In genomic region chr6:50818673-50819072, GRCh38 we compare ENCODE assay signal across 15 cellular contexts. TPM values are rescaled to one million over a fixed set of nuclear protein-coding genes. Genes with fewer than 3 reads are reported as not detected.
DNase-seq lines count a peak whose midpoint lies in the region; ATAC-seq and TF ChIP-seq lines count a peak whose summit lies in the region.
"Had no signal": no experiment of that assay in that cellular context is flagged by ENCODE, and none has a peak within 500 bp of the region (broad histone marks: within the 10 kb centered on the region; RNA-seq: fewer than 3 reads in every experiment).

Gene TFAP2B (plus strand): TSS chr6:50818871. CDS start chr6:50818892, 21 bp downstream.

- H2AFZ ChIP-seq in IMR-90 (replicated peaks; ENCODE audit: low read length, poor library complexity) = peak within 1 kb of the TSS; percentile 80

- H3K56ac ChIP-seq in IMR-90 (ENCODE audit: extremely low read depth, insufficient read depth, low read length) = no peak within 1 kb of the TSS

- no peaks in the 10 kb centered on the region for H3K9me1 ChIP-seq in IMR-90 (ENCODE audit: insufficient read depth, low read length)

- H3K4me1 ChIP-seq in IMR-90 (ENCODE audit: control insufficient read depth, insufficient read depth, low read length) (no peaks in the 10 kb centered on the region), subcutaneous abdominal adipose tissue (ENCODE audit: control insufficient read depth in 5 of 5, insufficient read depth in 5 of 5, low read length in 5 of 5) (peaks cover 0 to 21% (median 19%) of the 10 kb centered on the region in 5 donors)

- H3K14ac ChIP-seq in IMR-90 (replicated peaks; ENCODE audit: low read depth, low read length) = no peak within 1 kb of the TSS

- no peak within 1 kb of the TSS; the same call in 1 of the 2 replicates for H3K4me2 ChIP-seq in IMR-90 (ENCODE audit: low read depth, low read length)

- H3K23ac ChIP-seq in IMR-90 (ENCODE audit: low read depth, low read length) = no peak within 1 kb of the TSS

- no peaks in the 10 kb centered on the region; the same call in 1 of the 2 replicates for H3K9me3 ChIP-seq in IMR-90 (ENCODE audit: control insufficient read depth, insufficient read depth, low read length)
- no peaks in the 10 kb centered on the region for H3K9me3 ChIP-seq in subcutaneous abdominal adipose tissue (ENCODE audit: control insufficient read depth in 5 of 5, low read length in 5 of 5)
- H3K9me3 ChIP-seq: MG63 had no signal

- in situ Hi-C loops in IMR-90 (cut with MboI; ENCODE audit: low sequenced_read_pairs) = loop anchor here (25.0 kb wide), 1 partner anchor 1194 kb away; no protein-coding TSS in a partner anchor

- no peaks in the 10 kb centered on the region for H4K20me1 ChIP-seq in IMR-90 (ENCODE audit: insufficient read depth, low read length)

- no peak within 1 kb of the TSS for H2AK5ac ChIP-seq in IMR-90 (ENCODE audit: low read depth, low read length)

- POLR2A ChIA-PET in IMR-90 (lab: Charles Lee; ENCODE audit: unreplicated experiment) = no interaction called here

- no peak within 1 kb of the TSS for H4K5ac ChIP-seq in IMR-90 (ENCODE audit: low read depth, low read length)

- H2BK5ac ChIP-seq in IMR-90 (ENCODE audit: low read depth, low read length, poor library complexity, severe bottlenecking) = no peak within 1 kb of the TSS

- peaks cover 3% of the 10 kb centered on the region for H3K36me3 Mint-ChIP-seq in chondrocyte (ENCODE audit: low read depth)

- H3K9ac ChIP-seq in IMR-90 (ENCODE audit: low read depth, low read length) (no peak within 1 kb of the TSS), subcutaneous abdominal adipose tissue (ENCODE audit: low read length in 5 of 5) (no peak within 1 kb of the TSS)

- CTCF ChIA-PET in IMR-90 (lab: Yijun Ruan, JAX) = no interaction called here

- peak within 1 kb of the TSS; percentile 99 for H3K27ac Mint-ChIP-seq in chondrocyte (ENCODE audit: unreplicated experiment)
- H3K27ac Mint-ChIP-seq: activated B cell treated with CpG ODN at 0.5 μM for 24 hours had no signal

- H3K4ac ChIP-seq in IMR-90 (ENCODE audit: low read depth, low read length) = no peak within 1 kb of the TSS

- no peak for TF ChIP-seq POLR2A in IMR-90 (IDR thresholded peaks at IDR 0.05; ENCODE audit: low read depth, low read length)

- H2BK20ac ChIP-seq in IMR-90 (ENCODE audit: low read depth, low read length) = no peak within 1 kb of the TSS

- no peak for DNase-seq in IMR-90
- DNase-seq in chondrocyte (ENCODE audit: low spot score) = no peak
- peak; percentile 64 for DNase-seq in kidney tubule cell (ENCODE audit: low spot score)
- no peak for DNase-seq in NCI-H446 (lab: John Stamatoyannopoulos, UW)
- DNase-seq in central memory CD4-positive, alpha-beta T cell = no peak
- DNase-seq: activated B cell treated with CpG ODN at 0.5 μM for 24 hours; activated T-cell treated with anti-CD3 and anti-CD28 coated beads, Interleukin-2, amount 50 U/mL, for 4 hours; DMS153; MG63; NCI-H526; SHP77 had no signal

- no peak within 1 kb of the TSS for H2AK9ac ChIP-seq in IMR-90 (replicated peaks; ENCODE audit: low read depth, low read length, poor library complexity)

- H3K18ac ChIP-seq in IMR-90 (ENCODE audit: low read depth, low read length) = no peak within 1 kb of the TSS

- H3K27ac ChIP-seq in IMR-90 (ENCODE audit: insufficient read depth, low read length) (no peak within 1 kb of the TSS), subcutaneous abdominal adipose tissue (ENCODE audit: low read depth, low read length) (no peak within 1 kb of the TSS)
- H3K27ac ChIP-seq: cardiac muscle cell had no signal

- dilution Hi-C loops in IMR-90 (cut with HindIII; ENCODE audit: low sequenced_read_pairs, unreplicated experiment) = no loop called here

- no peak within 1 kb of the TSS for H4K91ac ChIP-seq in IMR-90 (ENCODE audit: insufficient read depth, low read depth, low read length)

- H2BK15ac ChIP-seq in IMR-90 (ENCODE audit: low read depth, low read length) = no peak within 1 kb of the TSS

- H3K27me3 Mint-ChIP-seq in chondrocyte (ENCODE audit: low read depth) = peaks cover 4% of the 10 kb centered on the region

- TF ChIP-seq CTCF in IMR-90 (conservative IDR thresholded peaks at IDR 0.05; ENCODE audit: low read depth, low read length) (no peak), chondrocyte (IDR thresholded peaks at IDR 0.05) (no peak)

- no peak for ATAC-seq in IMR-90 (ENCODE audit: low read depth)
- ATAC-seq in GM21529 (IDR thresholded peaks at IDR 0.05; ENCODE audit: unreplicated experiment) = no peak
- ATAC-seq: activated T-cell treated with anti-CD3 and anti-CD28 coated beads, Interleukin-2, amount 50 U/mL, for 4 hours had no signal

- no peak within 1 kb of the TSS for H4K8ac ChIP-seq in IMR-90 (ENCODE audit: low read depth in 2 of 2, low read length in 2 of 2)

- H3K9me3 Mint-ChIP-seq in chondrocyte (ENCODE audit: low read depth) = no peaks in the 10 kb centered on the region
- H3K9me3 Mint-ChIP-seq: activated B cell treated with CpG ODN at 0.5 μM for 24 hours; activated T-cell treated with anti-CD3 and anti-CD28 coated beads, Interleukin-2, amount 50 U/mL, for 4 hours had no signal

- no TSS peak for BruUV-seq in IMR-90 (replicated peaks; lab: Mats Ljungman, UMichigan)

- H3K4me3 Mint-ChIP-seq in chondrocyte (ENCODE audit: unreplicated experiment) = peak within 1 kb of the TSS; percentile 98
- H3K4me3 Mint-ChIP-seq: activated T-cell treated with anti-CD3 and anti-CD28 coated beads, Interleukin-2, amount 50 U/mL, for 4 hours had no signal

- H3K4me3 ChIP-seq in IMR-90 (ENCODE audit: insufficient read depth, low read depth, low read length) = no peak within 1 kb of the TSS
- H3K4me3 ChIP-seq in subcutaneous abdominal adipose tissue (ENCODE audit: low read depth in 1 of 5, low read length in 5 of 5) = peak within 1 kb of the TSS in 3 of 5 donors; percentile 43 to 56 (median 54)
- H3K4me3 ChIP-seq: cardiac muscle cell had no signal

- no peak for TF ChIP-seq RAD21 in IMR-90 (IDR thresholded peaks at IDR 0.05; ENCODE audit: low read length)

- no peaks in the 10 kb centered on the region for H3K79me1 ChIP-seq in IMR-90 (ENCODE audit: low read depth in 1 of 2, low read length in 2 of 2)

- peaks cover 51% of the 10 kb centered on the region for H3K27me3 ChIP-seq in IMR-90 (ENCODE audit: control insufficient read depth, insufficient read depth, low read length)
- peaks cover 50 to 65% (median 60%) of the 10 kb centered on the region in 5 donors for H3K27me3 ChIP-seq in subcutaneous abdominal adipose tissue (ENCODE audit: control insufficient read depth in 5 of 5, insufficient read depth in 4 of 5, low read length in 5 of 5)

- intact Hi-C loops in IMR-90 (cut with micrococcal nuclease) = loop anchor here (10.0 kb wide), 1 partner anchor 1036 kb away; no protein-coding TSS in a partner anchor

- H3K4me1 Mint-ChIP-seq in chondrocyte (ENCODE audit: low read depth) = peaks cover 54% of the 10 kb centered on the region

- WGBS in IMR-90 (ENCODE audit: extremely low coverage in 2 of 2, insufficient read length in 1 of 2), 2 experiments = no CpG with 5 or more reads among the region's 7 CpGs

- no peak within 1 kb of the TSS for H2BK120ac ChIP-seq in IMR-90 (ENCODE audit: low read depth, low read length)

- H3K36me3 ChIP-seq in IMR-90 (ENCODE audit: control insufficient read depth, insufficient read depth, low read length) = no peaks in the 10 kb centered on the region
- no peaks in the 10 kb centered on the region for H3K36me3 ChIP-seq in subcutaneous abdominal adipose tissue (ENCODE audit: control insufficient read depth in 5 of 5, insufficient read depth in 5 of 5, low read length in 5 of 5)
- H3K36me3 ChIP-seq: cardiac muscle cell, MG63 had no signal

TF ChIP-seq in IMR-90, 13 proteins besides CTCF, POLR2A, EP300 and RAD21:
- TF ChIP-seq SMC3 (IDR thresholded peaks at IDR 0.05; ENCODE audit: low read depth, low read length) = no peak
- no peak for TF ChIP-seq USF2 (IDR thresholded peaks at IDR 0.05; ENCODE audit: low read depth, low read length)
- TF ChIP-seq FOS (IDR thresholded peaks at IDR 0.05; ENCODE audit: low read depth, low read length) = no peak
- TF ChIP-seq RFX5 (IDR thresholded peaks at IDR 0.05; ENCODE audit: low read depth, low read length) = no peak

RNA-seq across cellular contexts. Expression of gene TFAP2B, which starts in this region (rescaled TPM):
- total RNA-seq in IMR-90 (2012; rRNA removed) = not detected in 2 replicates
- not detected in 2 replicates for polyA plus RNA-seq in IMR-90 (2012; rRNA removed)
- polyA plus RNA-seq in IMR-90 (2012; cell fraction: cytosol; rRNA removed) = not detected in 2 replicates
- not detected in 2 replicates for polyA plus RNA-seq in IMR-90 (2012; cell fraction: nucleus; rRNA removed; ENCODE audit: low replicate concordance)
- total RNA-seq in chondrocyte = 6.4 to 16.7 TPM (median 14.8 TPM) in 3 replicates
- total RNA-seq: activated B cell treated with CpG ODN at 0.5 μM for 24 hours; activated T-cell treated with anti-CD3 and anti-CD28 coated beads, Interleukin-2, amount 50 U/mL, for 4 hours; cardiac muscle cell; fibroblast of villous mesenchyme had no signal
- polyA plus RNA-seq: cardiac muscle cell had no signal
